Comparison of ENCODE assay signal across 2 cellular contexts in genomic region chr7:5523712-5524561, GRCh38.
TF ChIP-seq lines count a peak whose summit lies in the region.

No MANE protein-coding gene starts in this region.

TF ChIP-seq in endothelial cell of umbilical vein, 7 proteins besides CTCF, POLR2A, EP300 and RAD21:
- TF ChIP-seq POLR2AphosphoS5 (IDR thresholded peaks at IDR 0.05; ENCODE audit: insufficient read depth, low read depth, low read length): peak; percentile 42

TF ChIP-seq in HepG2, 621 proteins besides CTCF, POLR2A, EP300 and RAD21:
- TF ChIP-seq POLR2AphosphoS2 (IDR thresholded peaks at IDR 0.05; ENCODE audit: low read depth, low read length): peak; percentile 30
- 0 out of 2 replicates have a peak, but pooled peaks have one; percentile 25 for TF ChIP-seq CHD2 (IDR thresholded peaks at IDR 0.05; ENCODE audit: low read depth, low read length)
- TF ChIP-seq POLR2G (IDR thresholded peaks at IDR 0.05; ENCODE audit: low read depth, low read length): peak; percentile 43; the same call in 1 of the 2 replicates
- TF ChIP-seq NR2F1 (CRISPR knock-in tag; IDR thresholded peaks at IDR 0.05): peak in 1 of 2 experiments; percentile 17; a peak in 1 of 4 replicates
TF ChIP-seq in HepG2: peak in this region for 4; not testable (repeated sequence) for 617.
